8 cellular contexts compared by ENCODE assay signal in the genomic region with DNA sequence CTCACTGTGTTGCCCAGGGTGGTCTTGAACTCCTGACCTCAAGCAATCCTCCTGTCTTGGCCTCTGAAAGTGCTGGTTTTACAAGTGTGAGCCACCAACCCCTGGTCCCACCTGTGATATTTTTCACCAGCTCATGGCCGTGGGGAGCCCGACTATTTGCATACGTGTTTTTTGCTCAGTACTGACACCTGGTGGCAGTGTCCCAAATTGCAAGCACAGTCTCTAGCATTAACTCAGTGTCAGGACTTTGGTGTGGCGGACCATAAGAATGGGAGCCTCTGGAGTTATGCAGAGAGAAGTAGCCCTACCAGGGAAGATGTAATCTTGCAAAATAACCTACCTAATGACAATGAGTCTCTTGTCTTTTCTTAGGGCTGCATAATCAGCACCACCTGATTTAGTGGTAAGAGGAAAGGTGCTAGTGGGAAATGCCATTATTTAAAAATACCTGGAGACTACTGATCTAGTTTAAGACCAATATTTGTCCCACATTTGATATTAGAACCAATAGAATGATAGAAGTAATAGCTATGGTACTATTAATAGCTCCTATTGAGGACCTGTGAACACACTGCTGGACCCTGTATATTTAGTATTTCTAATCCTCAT.
DNase-seq lines count a peak whose midpoint lies in the region; ATAC-seq, FAIRE-seq and TF ChIP-seq lines count a peak whose summit lies in the region.

No MANE protein-coding gene starts in this region.

- H3K56ac ChIP-seq in H1 (replicated peaks; ENCODE audit: insufficient read length, low read depth, low read length), result no peak overlapping the region

- H2AFZ ChIP-seq in H1 (ENCODE audit: low read length), result no peak overlapping the region

- no peak overlapping the region for H3K14ac ChIP-seq in H1 (ENCODE audit: insufficient read length)

- no peaks in the 10 kb centered on the region for H3K23me2 ChIP-seq in H1 (ENCODE audit: low read depth, low read length)

- H3K4ac ChIP-seq in H1 (replicated peaks; ENCODE audit: insufficient read length, low read depth, low read length), result no peak overlapping the region

- H3K18ac ChIP-seq in H1 (ENCODE audit: extremely low read depth, low read length), result no peak overlapping the region

- no peaks in the 10 kb centered on the region for H4K20me1 ChIP-seq in H1 (replicated peaks in 1 of 2; ENCODE audit: control insufficient read depth in 1 of 2, insufficient read depth in 2 of 2, low read length in 2 of 2)

- peak; percentile 60 for DNase-seq in DMS53 (lab: John Stamatoyannopoulos, UW)
- DNase-seq in DMS53 treated with DMSO at 0.1 percent for 48 hours (lab: John Stamatoyannopoulos, UW; ENCODE audit: unreplicated experiment), result no peak
- DNase-seq in RPMI8226, result peak; percentile 48
- peak; percentile 15 to 83 for DNase-seq in H1 (ENCODE audit: low read depth in 1 of 2, low spot score in 2 of 2)
- DNase-seq in stimulated activated CD4-positive, alpha-beta T cell treated with anti-CD3 and anti-CD28 coated beads, Interleukin-1b, Interleukin-23, amount 100 ng/mL, for 48 hours, result peak; percentile 53
- DNase-seq in islet precursor cell, result no peak

- no peak for TF ChIP-seq EP300 in H1 (IDR thresholded peaks at IDR 0.05; ENCODE audit: borderline replicate concordance in 1 of 2, low read depth in 2 of 2, low read length in 2 of 2)

- H2BK5ac ChIP-seq in H1 (ENCODE audit: low read depth, low read length), result no peak overlapping the region

- H2BK120ac ChIP-seq in H1 (replicated peaks; ENCODE audit: low read depth, low read length), result no peak overlapping the region

- H3K4me1 ChIP-seq in H1 (replicated peaks in 1 of 4; ENCODE audit: control insufficient read depth in 3 of 4, insufficient read depth in 4 of 4, low read length in 3 of 4), result peaks cover 0 to 5% (median 1%) of the 10 kb centered on the region in 4 experiments; a peak in 1 of 7 replicates

- no peaks in the 10 kb centered on the region; a peak in 1 of 7 replicates for H3K27me3 ChIP-seq in H1 (replicated peaks in 1 of 4; ENCODE audit: control insufficient read depth in 3 of 4, extremely low read depth in 1 of 4, insufficient read depth in 3 of 4, low read length in 3 of 4)

- H3K4me2 ChIP-seq in H1 (ENCODE audit: insufficient read depth in 1 of 2, low read depth in 2 of 2, low read length in 2 of 2), result no peak overlapping the region

- peaks cover 12 to 15% of the 10 kb centered on the region in 2 experiments; a peak in 3 of 4 replicates for H3K9me3 ChIP-seq in H1 (ENCODE audit: insufficient read depth in 2 of 2, low read depth in 1 of 2, low read length in 1 of 2)

- H4K91ac ChIP-seq in H1 (replicated peaks; ENCODE audit: insufficient read length, low read length), result no peak overlapping the region

- no peaks in the 10 kb centered on the region for H3K79me2 ChIP-seq in H1 (ENCODE audit: control insufficient read depth in 1 of 2, insufficient read depth in 2 of 2, low read length in 2 of 2)

- no peak overlapping the region for H3K23ac ChIP-seq in H1 (ENCODE audit: insufficient read length)

- H3K36me3 ChIP-seq in H1 (ENCODE audit: control insufficient read depth in 2 of 4, insufficient read depth in 4 of 4, low read length in 3 of 4), result no peaks in the 10 kb centered on the region

- TF ChIP-seq CTCF in H1 (IDR thresholded peaks at IDR 0.05; ENCODE audit: control extremely low read depth in 1 of 3, insufficient read depth in 1 of 3, low read depth in 1 of 3, low read length in 3 of 3), result peak; percentile 52 to 83 (median 55)

- H2BK12ac ChIP-seq in H1 (ENCODE audit: low read depth, low read length), result no peak overlapping the region

- WGBS in H1 (ENCODE audit: extremely low coverage in 1 of 2, insufficient coverage in 1 of 2, insufficient read length in 1 of 2, insufficient replicate concordance in 2 of 2, low coverage in 1 of 2, low lambda C conversion rate in 2 of 2, missing lambda C conversion rate in 1 of 2), 2 experiments, result 78% methylated on average over 4 of the region's 4 CpGs; no CpG with 5 or more reads in 1 of the 2 experiments

- POLR2A ChIA-PET in H1 (lab: Charles Lee; ENCODE audit: partially characterized antibody), result interaction anchor here (1.4 kb wide), 1 partner anchor 12 kb away, joined by 4 read pairs; no protein-coding TSS in a partner anchor

- H3K4me3 ChIP-seq in H1 (ENCODE audit: extremely low read depth in 1 of 4, insufficient read depth in 2 of 4, low read depth in 3 of 4, low read length in 4 of 4), result no peak overlapping the region

- H3K9ac ChIP-seq in H1 (replicated peaks in 1 of 4; ENCODE audit: extremely low read depth in 1 of 4, low read depth in 3 of 4, low read length in 3 of 4), result no peak overlapping the region

- no peak overlapping the region for H2BK20ac ChIP-seq in H1 (ENCODE audit: low read length)

- no peak overlapping the region for H3K27ac ChIP-seq in H1 (ENCODE audit: low read depth, low read length)

- H2AK5ac ChIP-seq in H1 (ENCODE audit: low read depth, low read length), result no peak overlapping the region

- no peak overlapping the region for H4K5ac ChIP-seq in H1 (ENCODE audit: insufficient read length, low read depth, low read length)

- ATAC-seq in GM21576 (IDR thresholded peaks at IDR 0.05; ENCODE audit: unreplicated experiment) (no peak), HG02870 (IDR thresholded peaks at IDR 0.05; ENCODE audit: unreplicated experiment) (no peak)

- peak; percentile 28 for FAIRE-seq in H1 (lab: Jason Lieb, UNC)

- no peaks in the 10 kb centered on the region for H3K79me1 ChIP-seq in H1 (ENCODE audit: low read depth, low read length)

- CTCF ChIA-PET in H1 (lab: Charles Lee; ENCODE audit: partially characterized antibody), result interaction anchor here (0.6 to 3.1 kb wide), 37 partner anchors 9 to 554 kb away, joined by 3 to 48 read pairs (median 4); no protein-coding TSS in a partner anchor

- no peak overlapping the region for H2BK15ac ChIP-seq in H1 (ENCODE audit: low read length)

- no peak overlapping the region for H4K8ac ChIP-seq in H1 (ENCODE audit: extremely low read depth, insufficient read depth, low read length)

- peak; percentile 27 to 41 for TF ChIP-seq RAD21 in H1 (IDR thresholded peaks at IDR 0.05 in 1 of 2, conservative IDR thresholded peaks at IDR 0.05 in 1 of 2; ENCODE audit: low read depth in 2 of 2, low read length in 2 of 2)

- TF ChIP-seq POLR2A in H1 (IDR thresholded peaks at IDR 0.05; ENCODE audit: control extremely low read depth in 1 of 2, low read depth in 2 of 2, low read length in 2 of 2), result no peak

TF ChIP-seq in H1, 55 proteins besides CTCF, POLR2A, EP300 and RAD21:
- TF ChIP-seq JUND (IDR thresholded peaks at IDR 0.05; ENCODE audit: low read length) (no peak), SIN3A (conservative IDR thresholded peaks at IDR 0.05 in 1 of 2, IDR thresholded peaks at IDR 0.05 in 1 of 2; ENCODE audit: low read depth in 1 of 2, low read length in 2 of 2) (0 out of 4 replicates have a peak, but pooled peaks of 1 of the 2 experiments have one; percentile 26), TEAD4 (IDR thresholded peaks at IDR 0.05; ENCODE audit: low read depth, low read length) (0 out of 2 replicates have a peak, but pooled peaks have one; percentile 9), BACH1 (IDR thresholded peaks at IDR 0.05; ENCODE audit: low read length) (0 out of 2 replicates have a peak, but pooled peaks have one; percentile 18)

Comparison
In these comparisons a context has a peak if more than half of its experiments do, and no peak if none do; other contexts are left out.
1. DNase-seq: peak in DMS53 (single experiment), RPMI8226 (single experiment), H1 (2 of 2) and stimulated activated CD4-positive, alpha-beta T cell treated with anti-CD3 and anti-CD28 coated beads, Interleukin-1b, Interleukin-23, amount 100 ng/mL, for 48 hours (single experiment); none in DMS53 treated with DMSO at 0.1 percent for 48 hours (single experiment) and islet precursor cell (single experiment).